16 cellular contexts compared by ENCODE assay signal in the genomic region with DNA sequence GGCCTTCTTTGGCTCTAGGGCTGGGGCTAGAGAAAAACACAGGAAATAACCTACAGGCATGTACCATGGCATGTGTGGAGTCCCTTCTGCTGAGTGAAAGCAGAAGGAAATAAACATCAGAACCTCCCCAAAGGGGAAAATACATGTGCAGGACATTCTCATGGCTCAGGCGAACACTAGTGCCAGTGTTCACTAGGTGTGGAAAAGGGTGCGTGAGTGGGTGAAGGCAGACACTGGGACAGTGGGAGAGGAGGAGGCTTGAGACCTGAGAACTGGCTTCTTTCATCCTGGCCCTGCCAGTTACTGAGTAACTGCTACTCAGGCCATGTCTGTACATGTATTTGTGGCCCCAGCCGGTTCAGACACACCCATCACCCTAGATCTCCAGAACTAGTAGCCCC.
DNase-seq lines count a peak whose midpoint lies in the region; ATAC-seq, FAIRE-seq and TF ChIP-seq lines count a peak whose summit lies in the region.
"Had no signal": no experiment of that assay in that cellular context is flagged by ENCODE, and none has a peak within 500 bp of the region (broad histone marks: within the 10 kb centered on the region; RNA-seq: fewer than 3 reads in every experiment).

No MANE protein-coding gene starts in this region.

- no peaks in the 10 kb centered on the region for H3K27me3 Mint-ChIP-seq in activated B cell treated with CpG ODN at 0.5 μM for 24 hours
- H3K27me3 Mint-ChIP-seq: activated CD4-positive, alpha-beta T cell treated with anti-CD3 and anti-CD28 coated beads for 36 hours; activated naive CD8-positive, alpha-beta T cell treated with anti-CD3 and anti-CD28 coated beads, Interleukin-2, amount 10 ng/mL, durations not matched to agents 7 days and 5 days; CD4-positive, CD25-positive, alpha-beta regulatory T cell had no signal

- POLR2A ChIA-PET in activated B cell treated with CpG ODN at 0.5 μM for 24 hours (lab: Charles Lee): no interaction called here

- no peaks in the 10 kb centered on the region for H3K9me3 Mint-ChIP-seq in activated B cell treated with CpG ODN at 0.5 μM for 24 hours
- H3K9me3 Mint-ChIP-seq: activated naive CD8-positive, alpha-beta T cell treated with anti-CD3 and anti-CD28 coated beads, Interleukin-2, amount 10 ng/mL, durations not matched to agents 7 days and 5 days; CD4-positive, CD25-positive, alpha-beta regulatory T cell; nephron had no signal

- peak overlapping the region; percentile 84 for H3K27ac Mint-ChIP-seq in activated B cell treated with CpG ODN at 0.5 μM for 24 hours
- H3K27ac Mint-ChIP-seq: activated CD4-positive, alpha-beta T cell treated with anti-CD3 and anti-CD28 coated beads for 36 hours; activated naive CD8-positive, alpha-beta T cell treated with anti-CD3 and anti-CD28 coated beads, Interleukin-2, amount 10 ng/mL, durations not matched to agents 7 days and 5 days; CD4-positive, CD25-positive, alpha-beta regulatory T cell; nephron had no signal

- peaks cover 4% of the 10 kb centered on the region for H3K36me3 Mint-ChIP-seq in activated B cell treated with CpG ODN at 0.5 μM for 24 hours (ENCODE audit: low read depth)
- H3K36me3 Mint-ChIP-seq: CD4-positive, CD25-positive, alpha-beta regulatory T cell had no signal

- intact Hi-C loops in activated B cell treated with CpG ODN at 0.5 μM for 24 hours (cut with micrococcal nuclease): loop anchor here (1.0 to 5.0 kb wide), 2 partner anchors 10 to 132 kb away; no protein-coding TSS in a partner anchor
- intact Hi-C loops in sciatic nerve (cut with DNase I): no loop called here

- ATAC-seq in HG02852 (IDR thresholded peaks at IDR 0.05; ENCODE audit: unreplicated experiment) (peak; percentile 54), activated B cell treated with CpG ODN at 0.5 μM for 24 hours (ENCODE audit: low read depth) (no peak), sciatic nerve (peak; percentile 27), HG02970 (IDR thresholded peaks at IDR 0.05; ENCODE audit: low FRiP score, unreplicated experiment) (no peak), GM21717 (IDR thresholded peaks at IDR 0.05; ENCODE audit: unreplicated experiment) (no peak)
- ATAC-seq: activated CD4-positive, alpha-beta T cell treated with anti-CD3 and anti-CD28 coated beads for 36 hours had no signal

- FAIRE-seq in GM18507 (lab: Jason Lieb, UNC): peak; percentile 81

- H3K4me3 Mint-ChIP-seq in activated B cell treated with CpG ODN at 0.5 μM for 24 hours: peak overlapping the region; percentile 22
- H3K4me3 Mint-ChIP-seq: activated CD4-positive, alpha-beta T cell treated with anti-CD3 and anti-CD28 coated beads for 36 hours; activated naive CD8-positive, alpha-beta T cell treated with anti-CD3 and anti-CD28 coated beads, Interleukin-2, amount 10 ng/mL, durations not matched to agents 7 days and 5 days; CD4-positive, CD25-positive, alpha-beta regulatory T cell; nephron had no signal

- TF ChIP-seq CTCF in activated B cell treated with CpG ODN at 0.5 μM for 24 hours (IDR thresholded peaks at IDR 0.05): no peak

- DNase-seq in GM18507 (ENCODE audit: extremely low spot score, insufficient read length, low read depth): no peak
- no peak for DNase-seq in activated B cell treated with CpG ODN at 0.5 μM for 24 hours
- no peak for DNase-seq in sciatic nerve (ENCODE audit: low spot score)
- no peak for DNase-seq in NCI-H1048 (lab: John Stamatoyannopoulos, UW)
- DNase-seq in hippocampal formation (lab: John Stamatoyannopoulos, UW): no peak
- DNase-seq: activated CD4-positive, alpha-beta T cell treated with anti-CD3 and anti-CD28 coated beads for 36 hours; activated naive CD8-positive, alpha-beta T cell treated with anti-CD3 and anti-CD28 coated beads, Interleukin-2, amount 10 ng/mL, durations not matched to agents 7 days and 5 days; CD4-positive, CD25-positive, alpha-beta regulatory T cell; EL; erythroblast; NCI-H748 treated with DMSO at 0.1 percent for 48 hours; uterus had no signal

- CTCF ChIA-PET in activated B cell treated with CpG ODN at 0.5 μM for 24 hours (lab: Charles Lee): interaction anchor here (1.1 kb wide), 1 partner anchor 16 kb away, joined by 4 read pairs; no protein-coding TSS in a partner anchor

- peaks cover 45% of the 10 kb centered on the region for H3K4me1 Mint-ChIP-seq in activated B cell treated with CpG ODN at 0.5 μM for 24 hours
- H3K4me1 Mint-ChIP-seq: activated CD4-positive, alpha-beta T cell treated with anti-CD3 and anti-CD28 coated beads for 36 hours; nephron had no signal

Comparison
In these comparisons a context has a peak if more than half of its experiments do, and no peak if none do; other contexts are left out.
1. ATAC-seq: peak in HG02852 (single experiment) and sciatic nerve (single experiment); none in activated B cell treated with CpG ODN at 0.5 μM for 24 hours (single experiment), HG02970 (single experiment) and GM21717 (single experiment).